Comparison of ENCODE assay signal across 1 cellular context in the genomic region with DNA sequence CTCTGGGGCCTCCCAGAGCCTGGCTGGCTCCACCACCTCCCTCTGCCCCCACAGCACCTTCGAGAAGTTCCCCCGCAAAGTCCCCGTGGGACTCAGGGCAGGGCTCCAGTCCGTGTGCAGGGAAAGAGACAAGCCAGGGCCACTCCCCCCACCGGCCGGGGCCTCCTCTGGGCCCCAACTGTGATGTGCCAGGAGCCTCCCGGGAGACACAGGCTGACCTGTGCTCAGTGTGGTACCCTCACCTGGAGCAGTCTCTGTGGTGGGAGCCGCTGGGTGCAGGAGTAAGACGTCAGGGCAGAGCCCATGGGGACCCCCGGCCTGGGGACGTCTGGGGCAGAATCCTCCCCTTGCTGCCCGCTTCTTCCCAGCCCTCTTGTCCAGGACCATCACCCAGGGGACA.
TF ChIP-seq lines count a peak whose summit lies in the region.

No MANE protein-coding gene starts in this region.

TF ChIP-seq in neural cell, 6 proteins besides CTCF, POLR2A, EP300 and RAD21 (continued from another document):
- TF ChIP-seq, protein P1, sequence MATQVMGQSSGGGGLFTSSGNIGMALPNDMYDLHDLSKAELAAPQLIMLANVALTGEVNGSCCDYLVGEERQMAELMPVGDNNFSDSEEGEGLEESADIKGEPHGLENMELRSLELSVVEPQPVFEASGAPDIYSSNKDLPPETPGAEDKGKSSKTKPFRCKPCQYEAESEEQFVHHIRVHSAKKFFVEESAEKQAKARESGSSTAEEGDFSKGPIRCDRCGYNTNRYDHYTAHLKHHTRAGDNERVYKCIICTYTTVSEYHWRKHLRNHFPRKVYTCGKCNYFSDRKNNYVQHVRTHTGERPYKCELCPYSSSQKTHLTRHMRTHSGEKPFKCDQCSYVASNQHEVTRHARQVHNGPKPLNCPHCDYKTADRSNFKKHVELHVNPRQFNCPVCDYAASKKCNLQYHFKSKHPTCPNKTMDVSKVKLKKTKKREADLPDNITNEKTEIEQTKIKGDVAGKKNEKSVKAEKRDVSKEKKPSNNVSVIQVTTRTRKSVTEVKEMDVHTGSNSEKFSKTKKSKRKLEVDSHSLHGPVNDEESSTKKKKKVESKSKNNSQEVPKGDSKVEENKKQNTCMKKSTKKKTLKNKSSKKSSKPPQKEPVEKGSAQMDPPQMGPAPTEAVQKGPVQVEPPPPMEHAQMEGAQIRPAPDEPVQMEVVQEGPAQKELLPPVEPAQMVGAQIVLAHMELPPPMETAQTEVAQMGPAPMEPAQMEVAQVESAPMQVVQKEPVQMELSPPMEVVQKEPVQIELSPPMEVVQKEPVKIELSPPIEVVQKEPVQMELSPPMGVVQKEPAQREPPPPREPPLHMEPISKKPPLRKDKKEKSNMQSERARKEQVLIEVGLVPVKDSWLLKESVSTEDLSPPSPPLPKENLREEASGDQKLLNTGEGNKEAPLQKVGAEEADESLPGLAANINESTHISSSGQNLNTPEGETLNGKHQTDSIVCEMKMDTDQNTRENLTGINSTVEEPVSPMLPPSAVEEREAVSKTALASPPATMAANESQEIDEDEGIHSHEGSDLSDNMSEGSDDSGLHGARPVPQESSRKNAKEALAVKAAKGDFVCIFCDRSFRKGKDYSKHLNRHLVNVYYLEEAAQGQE (IDR thresholded peaks at IDR 0.05; ENCODE audit: borderline replicate concordance) = no peak
